ENCODE assay signal across 8 cellular contexts in genomic region chr15:58749532-58750337, GRCh38. TPM values are rescaled to one million over a fixed set of nuclear protein-coding genes. Genes with fewer than 3 reads are reported as not detected.
DNase-seq lines count a peak whose midpoint lies in the region; ATAC-seq and TF ChIP-seq lines count a peak whose summit lies in the region.

A gene with protein sequence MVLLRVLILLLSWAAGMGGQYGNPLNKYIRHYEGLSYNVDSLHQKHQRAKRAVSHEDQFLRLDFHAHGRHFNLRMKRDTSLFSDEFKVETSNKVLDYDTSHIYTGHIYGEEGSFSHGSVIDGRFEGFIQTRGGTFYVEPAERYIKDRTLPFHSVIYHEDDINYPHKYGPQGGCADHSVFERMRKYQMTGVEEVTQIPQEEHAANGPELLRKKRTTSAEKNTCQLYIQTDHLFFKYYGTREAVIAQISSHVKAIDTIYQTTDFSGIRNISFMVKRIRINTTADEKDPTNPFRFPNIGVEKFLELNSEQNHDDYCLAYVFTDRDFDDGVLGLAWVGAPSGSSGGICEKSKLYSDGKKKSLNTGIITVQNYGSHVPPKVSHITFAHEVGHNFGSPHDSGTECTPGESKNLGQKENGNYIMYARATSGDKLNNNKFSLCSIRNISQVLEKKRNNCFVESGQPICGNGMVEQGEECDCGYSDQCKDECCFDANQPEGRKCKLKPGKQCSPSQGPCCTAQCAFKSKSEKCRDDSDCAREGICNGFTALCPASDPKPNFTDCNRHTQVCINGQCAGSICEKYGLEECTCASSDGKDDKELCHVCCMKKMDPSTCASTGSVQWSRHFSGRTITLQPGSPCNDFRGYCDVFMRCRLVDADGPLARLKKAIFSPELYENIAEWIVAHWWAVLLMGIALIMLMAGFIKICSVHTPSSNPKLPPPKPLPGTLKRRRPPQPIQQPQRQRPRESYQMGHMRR (minus strand): TSS chr15:58749707. CDS start chr15:58749534, 173 bp downstream.

- no peaks in the 10 kb centered on the region for H3K27me3 Mint-ChIP-seq in CD8-positive, alpha-beta T cell (ENCODE audit: low read depth)

- H3K9me3 ChIP-seq in CD8-positive, alpha-beta T cell (ENCODE audit: low read length), result no peaks in the 10 kb centered on the region

- peaks cover 39% of the 10 kb centered on the region for H3K4me1 Mint-ChIP-seq in CD8-positive, alpha-beta T cell (ENCODE audit: low read depth)

- ATAC-seq in CD8-positive, alpha-beta T cell, result peak; percentile 89
- peak; percentile 86 for ATAC-seq in GM19467 (IDR thresholded peaks at IDR 0.05; ENCODE audit: unreplicated experiment)

- peak; percentile 96 to 99 (median 98) for DNase-seq in CD8-positive, alpha-beta T cell
- peak; percentile 93 for DNase-seq in HS-5 (ENCODE audit: low read depth)
- DNase-seq in NK-92 treated with Interleukin-12 subunit alpha and Interleukin-12 subunit beta, amount 100 ng/mL, for 24 hours (lab: John Stamatoyannopoulos, UW), result peak; percentile 100
- peak; percentile 99 for DNase-seq in activated CD8-positive, alpha-beta memory T cell treated with anti-CD3 and anti-CD28 coated beads for 24 hours
- DNase-seq in effector CD8-positive, alpha-beta T cell (lab: John Stamatoyannopoulos, UW), result peak; percentile 98
- DNase-seq in medulla oblongata (ENCODE audit: extremely low spot score), result peak; percentile 99
- peak; percentile 96 for DNase-seq in stimulated activated CD8-positive, alpha-beta memory T cell treated with anti-CD3 and anti-CD28 coated beads, Interleukin-12 subunit alpha, Interleukin-12 subunit beta, amount 100 ng/mL, for 1 hour (ENCODE audit: low read depth)

- H3K27ac Mint-ChIP-seq in CD8-positive, alpha-beta T cell, result peak within 1 kb of the TSS; percentile 96

- H3K27ac ChIP-seq in CD8-positive, alpha-beta T cell (ENCODE audit: low read depth, low read length), result peak within 1 kb of the TSS; percentile 78

- peaks cover 11% of the 10 kb centered on the region for H3K36me3 Mint-ChIP-seq in CD8-positive, alpha-beta T cell

- H3K4me3 Mint-ChIP-seq in CD8-positive, alpha-beta T cell, result peak within 1 kb of the TSS; percentile 98

- no peaks in the 10 kb centered on the region for H3K36me3 ChIP-seq in CD8-positive, alpha-beta T cell (ENCODE audit: insufficient read depth, low read length)

- H3K4me1 ChIP-seq in CD8-positive, alpha-beta T cell (ENCODE audit: insufficient read depth, low read length), result peaks cover 27% of the 10 kb centered on the region

- POLR2A ChIA-PET in CD8-positive, alpha-beta T cell (lab: Charles Lee), result interaction anchor here (0.6 to 5.4 kb wide), 9 partner anchors 11 to 477 kb away, joined by 3 to 62 read pairs (median 3); partner anchors contain the start of gene MINDY2

- TF ChIP-seq CTCF in CD8-positive, alpha-beta T cell (IDR thresholded peaks at IDR 0.05), result no peak

- peak within 1 kb of the TSS; percentile 98 for H3K4me3 ChIP-seq in CD8-positive, alpha-beta T cell (ENCODE audit: low read depth, low read length)

- intact Hi-C loops in CD8-positive, alpha-beta T cell (cut with DNase I, micrococcal nuclease), result loop anchor here (1.0 to 10.0 kb wide), 7 partner anchors 22 to 908 kb away; partner anchors contain the start of genes MINDY2 (in 2 of the 2), GTF2A2 (in 1 of the 2), RNF111 (in 1 of the 2) and SLTM (in 1 of the 2)

- CTCF ChIA-PET in CD8-positive, alpha-beta T cell (lab: Charles Lee), result interaction anchor here (0.9 to 1.7 kb wide), 6 partner anchors 10 to 480 kb away, joined by 3 to 8 read pairs (median 3); partner anchors contain the start of gene MINDY2

- no peaks in the 10 kb centered on the region for H3K27me3 ChIP-seq in CD8-positive, alpha-beta T cell (ENCODE audit: insufficient read depth, low read length)

- H3K9me3 Mint-ChIP-seq in CD8-positive, alpha-beta T cell, result no peaks in the 10 kb centered on the region

RNA-seq across cellular contexts. Expression of the gene that starts here (rescaled TPM):
- total RNA-seq in CD8-positive, alpha-beta T cell, result 10 to 100 TPM; 64.2 to 67.8 TPM

Comparison
In these comparisons a context has a peak if more than half of its experiments do, and no peak if none do; other contexts are left out.
1. Peak in every context shown above with its lines: DNase-seq, ATAC-seq, H3K4me3 ChIP-seq and H3K27ac ChIP-seq.